In genomic region chr3:125406070-125406469, GRCh38 we compare ENCODE assay signal across 22 cellular contexts.
"Had no signal": no experiment of that assay in that cellular context is flagged by ENCODE, and none has a peak within 500 bp of the region (broad histone marks: within the 10 kb centered on the region; RNA-seq: fewer than 3 reads in every experiment).

No MANE protein-coding gene starts in this region.

- H3K36me3 ChIP-seq: lower lobe of right lung, ovary, suprapubic skin, transverse colon, upper lobe of right lung, uterus had no signal

- H3K4me1 ChIP-seq: lower lobe of right lung, psoas muscle, suprapubic skin, transverse colon, upper lobe of right lung, uterus had no signal

- H3K4me1 Mint-ChIP-seq: naive thymus-derived CD8-positive, alpha-beta T cell; stimulated activated naive CD8-positive, alpha-beta T cell treated with anti-CD3 and anti-CD28 coated beads, Interleukin-15, amount 100 ng/mL, for 72 hours had no signal

- H3K4me3 Mint-ChIP-seq: effector memory CD8-positive, alpha-beta T cell; naive thymus-derived CD8-positive, alpha-beta T cell; stimulated activated naive CD8-positive, alpha-beta T cell treated with anti-CD3 and anti-CD28 coated beads, Interleukin-15, amount 100 ng/mL, for 72 hours had no signal

- DNase-seq: cortex of kidney; effector memory CD8-positive, alpha-beta T cell; left colon; left ventricle myocardium superior; lower lobe of right lung; naive thymus-derived CD8-positive, alpha-beta T cell; occipital lobe; ovary; posterior cingulate gyrus; psoas muscle; stimulated activated CD4-positive, alpha-beta T cell treated with anti-CD3 and anti-CD28 coated beads, Interleukin-12 subunit alpha, Interleukin-12 subunit beta, amount 100 ng/mL, for 4 hours; stimulated activated CD4-positive, alpha-beta T cell treated with anti-CD3 and anti-CD28 coated beads, Interleukin-1b, Interleukin-23, amount 100 ng/mL, for 48 hours; stimulated activated CD4-positive, alpha-beta T cell treated with anti-CD3 and anti-CD28 coated beads, Interleukin-4, amount 100 ng/mL, for 1 hour; stimulated activated CD8-positive, alpha-beta memory T cell treated with anti-CD3 and anti-CD28 coated beads, Interleukin-4, amount 100 ng/mL, for 48 hours; stimulated activated naive CD4-positive, alpha-beta T cell; stimulated activated naive CD8-positive, alpha-beta T cell treated with anti-CD3 and anti-CD28 coated beads, Interleukin-15, amount 100 ng/mL, for 72 hours; transverse colon; upper lobe of right lung; uterus had no signal

- H3K4me2 ChIP-seq: smooth muscle cell had no signal

- H3K27ac Mint-ChIP-seq: effector memory CD8-positive, alpha-beta T cell; naive thymus-derived CD8-positive, alpha-beta T cell; stimulated activated naive CD8-positive, alpha-beta T cell treated with anti-CD3 and anti-CD28 coated beads, Interleukin-15, amount 100 ng/mL, for 72 hours had no signal

- H3K27me3 ChIP-seq: ovary, suprapubic skin, transverse colon, upper lobe of right lung, uterus had no signal

- ATAC-seq: effector memory CD8-positive, alpha-beta T cell; left colon; left ventricle myocardium superior; lower lobe of right lung; naive thymus-derived CD8-positive, alpha-beta T cell; psoas muscle; sciatic nerve; stimulated activated naive CD8-positive, alpha-beta T cell treated with anti-CD3 and anti-CD28 coated beads, Interleukin-15, amount 100 ng/mL, for 72 hours; upper lobe of right lung had no signal

- H3K4me3 ChIP-seq: lower lobe of right lung, ovary, psoas muscle, smooth muscle cell, suprapubic skin, transverse colon, upper lobe of right lung, uterus had no signal

- H3K27ac ChIP-seq: lower lobe of right lung, ovary, psoas muscle, suprapubic skin, transverse colon, upper lobe of right lung, uterus had no signal

- H3K9me3 ChIP-seq: lower lobe of right lung, ovary, psoas muscle, suprapubic skin, transverse colon, upper lobe of right lung, uterus had no signal
